In the genomic region with DNA sequence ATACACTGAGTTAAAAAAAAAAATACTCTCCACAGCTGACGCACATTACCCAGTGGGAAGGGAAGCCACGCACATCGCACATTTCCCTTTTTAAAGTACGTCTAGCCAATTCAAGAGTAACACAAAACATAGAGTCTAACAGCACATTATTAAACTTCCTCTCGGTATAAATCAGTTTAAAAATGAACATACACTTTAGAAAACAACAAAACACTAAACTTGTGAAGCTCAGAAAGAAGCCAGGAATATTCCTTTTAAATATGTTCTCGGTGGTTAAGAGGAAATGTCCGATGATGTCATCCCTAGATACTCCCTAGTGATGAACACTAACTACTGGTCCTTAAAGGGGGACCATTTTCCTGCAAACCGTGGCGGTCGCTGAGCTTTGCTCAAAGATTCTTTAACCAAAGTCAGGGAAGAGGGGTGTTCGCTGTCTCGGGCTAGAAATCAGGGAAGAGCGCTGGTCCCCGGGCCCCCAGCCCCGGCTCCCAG, we compare ENCODE assay signal across 1 cellular context.
TF ChIP-seq lines count a peak whose summit lies in the region.

No MANE protein-coding gene starts in this region.

TF ChIP-seq in K562, 482 proteins besides CTCF, POLR2A, EP300 and RAD21:
- TF ChIP-seq, protein P1, sequence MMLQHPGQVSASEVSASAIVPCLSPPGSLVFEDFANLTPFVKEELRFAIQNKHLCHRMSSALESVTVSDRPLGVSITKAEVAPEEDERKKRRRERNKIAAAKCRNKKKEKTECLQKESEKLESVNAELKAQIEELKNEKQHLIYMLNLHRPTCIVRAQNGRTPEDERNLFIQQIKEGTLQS (IDR thresholded peaks at IDR 0.05), result peak; percentile 57
- TF ChIP-seq, protein P1 (CRISPR knock-in tag; conservative IDR thresholded peaks at IDR 0.05), result no peak
- TF ChIP-seq ATF7 (IDR thresholded peaks at IDR 0.05), result 0 out of 2 replicates have a peak, but pooled peaks have one; percentile 13
- TF ChIP-seq NFYB (IDR thresholded peaks at IDR 0.05; ENCODE audit: extremely low read depth, insufficient read length), result no peak
- TF ChIP-seq, protein P2, sequence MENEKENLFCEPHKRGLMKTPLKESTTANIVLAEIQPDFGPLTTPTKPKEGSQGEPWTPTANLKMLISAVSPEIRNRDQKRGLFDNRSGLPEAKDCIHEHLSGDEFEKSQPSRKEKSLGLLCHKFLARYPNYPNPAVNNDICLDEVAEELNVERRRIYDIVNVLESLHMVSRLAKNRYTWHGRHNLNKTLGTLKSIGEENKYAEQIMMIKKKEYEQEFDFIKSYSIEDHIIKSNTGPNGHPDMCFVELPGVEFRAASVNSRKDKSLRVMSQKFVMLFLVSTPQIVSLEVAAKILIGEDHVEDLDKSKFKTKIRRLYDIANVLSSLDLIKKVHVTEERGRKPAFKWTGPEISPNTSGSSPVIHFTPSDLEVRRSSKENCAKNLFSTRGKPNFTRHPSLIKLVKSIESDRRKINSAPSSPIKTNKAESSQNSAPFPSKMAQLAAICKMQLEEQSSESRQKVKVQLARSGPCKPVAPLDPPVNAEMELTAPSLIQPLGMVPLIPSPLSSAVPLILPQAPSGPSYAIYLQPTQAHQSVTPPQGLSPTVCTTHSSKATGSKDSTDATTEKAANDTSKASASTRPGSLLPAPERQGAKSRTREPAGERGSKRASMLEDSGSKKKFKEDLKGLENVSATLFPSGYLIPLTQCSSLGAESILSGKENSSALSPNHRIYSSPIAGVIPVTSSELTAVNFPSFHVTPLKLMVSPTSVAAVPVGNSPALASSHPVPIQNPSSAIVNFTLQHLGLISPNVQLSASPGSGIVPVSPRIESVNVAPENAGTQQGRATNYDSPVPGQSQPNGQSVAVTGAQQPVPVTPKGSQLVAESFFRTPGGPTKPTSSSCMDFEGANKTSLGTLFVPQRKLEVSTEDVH (IDR thresholded peaks at IDR 0.05; ENCODE audit: low read depth, partially characterized antibody), result no peak
- TF ChIP-seq FOXK2 (conservative IDR thresholded peaks at IDR 0.05 in 1 of 2, IDR thresholded peaks at IDR 0.05 in 1 of 2; ENCODE audit: low read depth in 2 of 2), result no peak
- TF ChIP-seq JUND (IDR thresholded peaks at IDR 0.05; ENCODE audit: borderline replicate concordance, low read depth, low read length), result no peak
- peak; percentile 31; the same call in 1 of the 3 replicates for TF ChIP-seq JUND (tag; IDR thresholded peaks at IDR 0.05; ENCODE audit: borderline replicate concordance, low read depth, low read length)
